6 cellular contexts compared by ENCODE assay signal in genomic region chr3:51974277-51974962, GRCh38. TPM values are rescaled to one million over a fixed set of nuclear protein-coding genes. Genes with fewer than 3 reads are reported as not detected.
DNase-seq lines count a peak whose midpoint lies in the region; ATAC-seq and TF ChIP-seq lines count a peak whose summit lies in the region.

No MANE protein-coding gene starts in this region.

- peaks cover 17% of the 10 kb centered on the region; the same call in 1 of the 2 replicates for H4K20me1 ChIP-seq in BLaER1

- H3K36me3 Mint-ChIP-seq in MCF 10A (ENCODE audit: insufficient read depth, unreplicated experiment) (peaks cover 6% of the 10 kb centered on the region), neural crest cell (ENCODE audit: low read depth) (no peaks in the 10 kb centered on the region)

- H3K9ac ChIP-seq in BLaER1: peak overlapping the region; percentile 90

- H3K27me3 Mint-ChIP-seq in MCF 10A (ENCODE audit: insufficient read depth, unreplicated experiment) (no peaks in the 10 kb centered on the region), neural crest cell (ENCODE audit: low read depth) (no peaks in the 10 kb centered on the region)

- no TSS peak for BruUV-seq in MCF 10A (replicated peaks; lab: Mats Ljungman, UMichigan)

- peak; percentile 9 for ATAC-seq in HG02981 (IDR thresholded peaks at IDR 0.05; ENCODE audit: unreplicated experiment)

- H3K4me1 Mint-ChIP-seq in MCF 10A (ENCODE audit: insufficient read depth, unreplicated experiment) (peaks cover 29% of the 10 kb centered on the region), neural crest cell (peaks cover 27% of the 10 kb centered on the region)

- H3K27ac Mint-ChIP-seq in MCF 10A (ENCODE audit: low read depth, unreplicated experiment) (peak overlapping the region; percentile 88), neural crest cell (ENCODE audit: unreplicated experiment) (peak overlapping the region; percentile 67)

- POLR2A ChIA-PET in MCF 10A (lab: Yijun Ruan, JAX): interaction anchor here (0.5 to 6.3 kb wide), 25 partner anchors 9 to 1736 kb away, joined by 3 to 127 read pairs (median 4); partner anchors contain the start of genes ACY1, DCAF1, DUSP7 and PARP3

- H3K9me3 Mint-ChIP-seq in MCF 10A (ENCODE audit: unreplicated experiment): no peaks in the 10 kb centered on the region
- H3K9me3 Mint-ChIP-seq in neural crest cell: no peaks in the 10 kb centered on the region

- DNase-seq in MCF 10A (ENCODE audit: unreplicated experiment) (no peak), neural crest cell (ENCODE audit: low read depth, low spot score) (no peak), foreskin melanocyte (no peak), NCI-H1048 (lab: John Stamatoyannopoulos, UW) (no peak)

- peaks cover 5% of the 10 kb centered on the region; the same call in 1 of the 2 replicates for H3K36me3 ChIP-seq in BLaER1

- no peaks in the 10 kb centered on the region for H3K9me3 ChIP-seq in BLaER1

- H3K4me3 Mint-ChIP-seq in MCF 10A (ENCODE audit: unreplicated experiment) (peak overlapping the region; percentile 99), neural crest cell (peak overlapping the region; percentile 90)

- H3K4me3 ChIP-seq in BLaER1: peak overlapping the region; percentile 86

- TF ChIP-seq CTCF in MCF 10A (IDR thresholded peaks at IDR 0.05; ENCODE audit: unreplicated experiment) (no peak), neural crest cell (conservative IDR thresholded peaks at IDR 0.05) (no peak)

- CTCF ChIA-PET in MCF 10A (lab: Yijun Ruan, JAX): interaction anchor here (0.6 to 4.4 kb wide), 18 partner anchors 9 to 365 kb away, joined by 3 to 49 read pairs (median 6); partner anchors contain the start of genes ACY1, PARP3, RPL29 and RRP9

- peaks cover 81% of the 10 kb centered on the region for H3K4me1 ChIP-seq in BLaER1

- H3K4me2 ChIP-seq in BLaER1: peak overlapping the region; percentile 99

- H3K27ac ChIP-seq in BLaER1: peak overlapping the region; percentile 92

- intact Hi-C loops in MCF 10A (cut with micrococcal nuclease): loop anchor here (1.0 kb wide), 1 partner anchor 32 kb away; the partner anchor contains the start of gene PARP3

- H3K27me3 ChIP-seq in BLaER1: no peaks in the 10 kb centered on the region

RNA-seq across cellular contexts. Expression of gene ABHD14A, which starts 0.4 kb away (rescaled TPM):
- total RNA-seq in MCF 10A (2022): 4.0 and 8.1 TPM in 2 replicates
- total RNA-seq in neural crest cell: 12.3 and 14.8 TPM in 2 replicates

RNA-seq across cellular contexts. Expression of gene ABHD14B, which starts 0.6 kb away (rescaled TPM):
- total RNA-seq in MCF 10A (2022) (48.9 and 49.8 TPM in 2 replicates), neural crest cell (4.7 and 6.2 TPM in 2 replicates)

RNA-seq across cellular contexts. Expression of gene PCBP4, which starts 7.2 kb away (rescaled TPM):
- total RNA-seq in MCF 10A (2022) (26.4 TPM in 2 replicates), neural crest cell (228 and 235 TPM in 2 replicates)

RNA-seq across cellular contexts. Expression of gene ACY1, which starts 8.9 kb away (rescaled TPM):
- total RNA-seq in MCF 10A (2022) (109 and 164 TPM in 2 replicates), neural crest cell (29.9 and 32.5 TPM in 2 replicates)

RNA-seq across cellular contexts. Expression of gene GPR62, which starts 19.2 kb away (rescaled TPM):
- total RNA-seq in MCF 10A (2022): not detected in 2 replicates
- total RNA-seq in neural crest cell: 0.18 and 0.23 TPM in 2 replicates
